Comparison of ENCODE assay signal across 8 cellular contexts in the genomic region with DNA sequence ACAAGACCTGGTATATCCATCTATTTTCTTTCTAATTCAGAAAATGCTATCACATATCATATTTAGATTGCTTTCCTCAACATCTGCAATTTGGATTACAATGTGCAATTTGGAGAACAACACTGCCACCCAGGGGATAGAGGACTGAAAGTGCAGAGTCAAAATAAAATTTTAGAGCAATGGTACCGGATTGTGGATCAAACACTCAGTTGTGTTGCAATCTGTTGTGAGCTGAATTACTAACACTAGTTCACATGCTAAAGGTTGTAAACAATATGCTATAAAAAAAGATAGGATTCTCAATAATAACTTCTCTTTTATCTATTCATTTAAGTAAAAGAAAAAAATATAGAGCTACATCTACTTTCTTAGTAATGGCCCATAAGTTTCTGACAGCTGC. TPM values are rescaled to one million over a fixed set of nuclear protein-coding genes. Genes with fewer than 3 reads are reported as not detected.
DNase-seq lines count a peak whose midpoint lies in the region; ATAC-seq and TF ChIP-seq lines count a peak whose summit lies in the region.

No MANE protein-coding gene starts in this region.

- H3K27ac ChIP-seq in mesenchymal stem cell (ENCODE audit: low read length, poor library complexity, severe bottlenecking), result no peak overlapping the region

- no peak overlapping the region for H2BK5ac ChIP-seq in mesenchymal stem cell (ENCODE audit: low read depth, low read length, poor library complexity, severe bottlenecking)

- in situ Hi-C loops in GM13976 (cut with MboI; ENCODE audit: low sequenced_read_pairs, unreplicated experiment), result loop anchor here (25.0 kb wide), 1 partner anchor 462 kb away; no protein-coding TSS in a partner anchor

- no peak overlapping the region for H3K4me2 ChIP-seq in mesenchymal stem cell (ENCODE audit: low read length, poor library complexity, severe bottlenecking)

- no peak overlapping the region for H3K14ac ChIP-seq in mesenchymal stem cell (ENCODE audit: low read length in 2 of 2)

- DNase-seq in AG20443 (ENCODE audit: low spot score) (peak; percentile 56), GM13976 (ENCODE audit: low spot score) (no peak), NCI-H82 treated with DMSO at 0.1 percent for 48 hours (lab: John Stamatoyannopoulos, UW; ENCODE audit: unreplicated experiment) (peak; percentile 35), cerebellar cortex (ENCODE audit: low spot score) (peak; percentile 31), mesenchymal stem cell (peak; percentile 70), activated gamma-delta T cell (lab: John Stamatoyannopoulos, UW) (no peak)

- no peaks in the 10 kb centered on the region for H3K9me3 ChIP-seq in mesenchymal stem cell (ENCODE audit: control insufficient read depth, low read length)

- H3K9ac ChIP-seq in mesenchymal stem cell (ENCODE audit: low read length), result no peak overlapping the region

- no peak overlapping the region for H4K8ac ChIP-seq in mesenchymal stem cell (ENCODE audit: low read length)

- no peaks in the 10 kb centered on the region for H3K27me3 ChIP-seq in mesenchymal stem cell (ENCODE audit: control insufficient read depth in 1 of 2, insufficient read depth in 1 of 2, low read length in 2 of 2)

- peak; percentile 59 for TF ChIP-seq CTCF in GM13976 (IDR thresholded peaks at IDR 0.05; ENCODE audit: borderline replicate concordance, control extremely low read depth, extremely low read depth, insufficient read depth, missing control alignments)

- no peak overlapping the region for H3K18ac ChIP-seq in mesenchymal stem cell (ENCODE audit: low read depth in 1 of 2, low read length in 2 of 2)

- no peaks in the 10 kb centered on the region for H3K36me3 ChIP-seq in mesenchymal stem cell (ENCODE audit: control insufficient read depth in 1 of 2, insufficient read depth in 2 of 2, low read depth in 1 of 2, low read length in 2 of 2)

- H3K4me1 ChIP-seq in mesenchymal stem cell (ENCODE audit: control insufficient read depth, insufficient read depth, low read depth, low read length), result no peaks in the 10 kb centered on the region

- H2AK5ac ChIP-seq in mesenchymal stem cell (ENCODE audit: low read length, severe bottlenecking), result no peak overlapping the region

- H2BK120ac ChIP-seq in mesenchymal stem cell (ENCODE audit: low read depth, low read length), result no peak overlapping the region

- H4K91ac ChIP-seq in mesenchymal stem cell (ENCODE audit: low read length), result no peak overlapping the region

- H3K4ac ChIP-seq in mesenchymal stem cell (ENCODE audit: low read depth in 1 of 2, low read length in 2 of 2), result no peak overlapping the region

- no CpG with 5 or more reads among the region's 1 CpG for whole genome bisulfite sequencing in mesenchymal stem cell

- H2BK15ac ChIP-seq in mesenchymal stem cell (ENCODE audit: low read depth, poor library complexity, severe bottlenecking), result no peak overlapping the region

- no peak overlapping the region for H3K4me3 ChIP-seq in mesenchymal stem cell (ENCODE audit: insufficient read depth in 1 of 2, low read depth in 1 of 2, low read length in 2 of 2)

- ATAC-seq in HG03378 (IDR thresholded peaks at IDR 0.05; ENCODE audit: unreplicated experiment), result peak; percentile 83
- ATAC-seq in HG03108 (IDR thresholded peaks at IDR 0.05; ENCODE audit: unreplicated experiment), result no peak

- H3K23ac ChIP-seq in mesenchymal stem cell (ENCODE audit: low read length in 2 of 2), result no peak overlapping the region

- no peak overlapping the region for H2AFZ ChIP-seq in mesenchymal stem cell (ENCODE audit: low read depth, low read length)

- no peaks in the 10 kb centered on the region for H3K79me1 ChIP-seq in mesenchymal stem cell (replicated peaks; ENCODE audit: low read length, poor library complexity, severe bottlenecking)

- H2BK12ac ChIP-seq in mesenchymal stem cell (ENCODE audit: low read length in 2 of 2), result no peak overlapping the region

RNA-seq across cellular contexts. Expression of a gene that starts 11.9 kb away (rescaled TPM):
- 11.7 TPM for polyA plus RNA-seq in mesenchymal stem cell (2013, experiment 1 of 2)
- 12.4 TPM for polyA plus RNA-seq in mesenchymal stem cell (2013, experiment 2 of 2)

Comparison
In these comparisons a context has a peak if more than half of its experiments do, and no peak if none do; other contexts are left out.
1. DNase-seq: peak in AG20443 (single experiment), NCI-H82 treated with DMSO at 0.1 percent for 48 hours (single experiment), cerebellar cortex (single experiment) and mesenchymal stem cell (single experiment); none in GM13976 (single experiment) and activated gamma-delta T cell (single experiment).